8 cellular contexts compared by ENCODE assay signal in genomic region chr1:112713466-112714312, GRCh38. TPM values are rescaled to one million over a fixed set of nuclear protein-coding genes. Genes with fewer than 3 reads are reported as not detected.
A peak's percentile ranks its signal among the peaks of the same experiment; 100 is the strongest.
DNase-seq lines count a peak whose midpoint lies in the region; ATAC-seq and TF ChIP-seq lines count a peak whose summit lies in the region.

No MANE protein-coding gene starts in this region.

- H3K4me1 ChIP-seq in thymus (ENCODE audit: control insufficient read depth, insufficient read depth, low read length) = peaks cover 7% of the 10 kb centered on the region

- no peaks in the 10 kb centered on the region for H3K27me3 Mint-ChIP-seq in activated B cell treated with CpG ODN at 0.5 μM for 24 hours

- H3K27me3 ChIP-seq in kidney epithelial cell (ENCODE audit: control insufficient read depth, insufficient read depth, low read length) (no peaks in the 10 kb centered on the region), thymus (ENCODE audit: control insufficient read depth, insufficient read depth) (peaks cover 45% of the 10 kb centered on the region)

- TF ChIP-seq CTCF in GM10248 (IDR thresholded peaks at IDR 0.05; ENCODE audit: control extremely low read depth, extremely low read depth, low read depth, missing control alignments) (no peak), activated B cell treated with CpG ODN at 0.5 μM for 24 hours (IDR thresholded peaks at IDR 0.05) (no peak), kidney epithelial cell (IDR thresholded peaks at IDR 0.05; ENCODE audit: insufficient read depth, low read length, poor library complexity, severe bottlenecking) (no peak)

- no peak overlapping the region for H3K27ac ChIP-seq in thymus (ENCODE audit: low read depth)

- intact Hi-C loops in activated B cell treated with CpG ODN at 0.5 μM for 24 hours (cut with micrococcal nuclease) = loop anchor here (10.0 kb wide), 1 partner anchor 1211 kb away; the partner anchor contains the start of gene HIPK1

- ATAC-seq in HG02870 (IDR thresholded peaks at IDR 0.05; ENCODE audit: unreplicated experiment) (peak; percentile 28), activated B cell treated with CpG ODN at 0.5 μM for 24 hours (ENCODE audit: low read depth) (peak; percentile 18), HG02763 (IDR thresholded peaks at IDR 0.05; ENCODE audit: unreplicated experiment) (no peak), HG03521 (IDR thresholded peaks at IDR 0.05; ENCODE audit: unreplicated experiment) (no peak)

- CTCF ChIA-PET in GM10248 (lab: Yijun Ruan, JAX) (interaction anchor here (0.9 to 12.2 kb wide), 8 partner anchors 9 to 355 kb away, joined by 3 to 410 read pairs (median 6); partner anchors contain the start of gene MOV10), activated B cell treated with CpG ODN at 0.5 μM for 24 hours (lab: Charles Lee) (interaction anchor here (1.0 to 3.2 kb wide), 3 partner anchors 9 to 359 kb away, joined by 5 to 20 read pairs (median 8); partner anchors contain the start of gene LRIG2)

- no peaks in the 10 kb centered on the region for H3K9me3 Mint-ChIP-seq in activated B cell treated with CpG ODN at 0.5 μM for 24 hours

- DNase-seq in GM10248 (ENCODE audit: extremely low spot score) (peak; percentile 62), activated B cell treated with CpG ODN at 0.5 μM for 24 hours (no peak), kidney epithelial cell (ENCODE audit: low read depth) (no peak), A172 (ENCODE audit: low spot score) (no peak)

- H3K4me1 Mint-ChIP-seq in activated B cell treated with CpG ODN at 0.5 μM for 24 hours = peaks cover 37% of the 10 kb centered on the region

- H3K4me3 Mint-ChIP-seq in activated B cell treated with CpG ODN at 0.5 μM for 24 hours = peak overlapping the region; percentile 84

- H3K36me3 ChIP-seq in kidney epithelial cell (ENCODE audit: control insufficient read depth, insufficient read depth, low read length) = no peaks in the 10 kb centered on the region
- no peaks in the 10 kb centered on the region for H3K36me3 ChIP-seq in thymus (ENCODE audit: control insufficient read depth, insufficient read depth)

- peak overlapping the region; percentile 61 for H3K27ac Mint-ChIP-seq in activated B cell treated with CpG ODN at 0.5 μM for 24 hours

- no peaks in the 10 kb centered on the region for H3K36me3 Mint-ChIP-seq in activated B cell treated with CpG ODN at 0.5 μM for 24 hours (ENCODE audit: low read depth)

- H3K4me3 ChIP-seq in kidney epithelial cell (ENCODE audit: low read depth, low read length) (peak overlapping the region; percentile 52), thymus (ENCODE audit: low read length) (peak overlapping the region; percentile 43)

- WGBS in thymus = 47% methylated on average over 14 of the region's 14 CpGs

- POLR2A ChIA-PET in GM10248 (lab: Yijun Ruan, JAX) (interaction anchor here (1.0 kb wide), 1 partner anchor 319 kb away, joined by 4 read pairs; no protein-coding TSS in a partner anchor), activated B cell treated with CpG ODN at 0.5 μM for 24 hours (lab: Charles Lee) (interaction anchor here (0.6 to 3.6 kb wide), 7 partner anchors 9 to 359 kb away, joined by 3 to 31 read pairs (median 7); partner anchors contain the start of genes CAPZA1, LRIG2, SLC16A1 and ST7L)

- H3K9me3 ChIP-seq in thymus (ENCODE audit: control insufficient read depth) = no peaks in the 10 kb centered on the region

RNA-seq across cellular contexts. Expression of gene PPM1J, which starts 1.4 kb away (rescaled TPM):
- 0.46 and 0.75 TPM in 2 replicates for total RNA-seq in activated B cell treated with CpG ODN at 0.5 μM for 24 hours
- total RNA-seq in kidney epithelial cell = 2.1 and 2.3 TPM in 2 replicates
- 8.4 TPM for polyA plus RNA-seq in thymus
- 0.36 and 0.53 TPM in 2 replicates for total RNA-seq in A172 (2014; rRNA removed; shearing (Covaris generic))

RNA-seq across cellular contexts. Expression of gene RHOC, which starts 6.8 kb away (rescaled TPM):
- total RNA-seq in activated B cell treated with CpG ODN at 0.5 μM for 24 hours (11.5 and 13.5 TPM in 2 replicates), kidney epithelial cell (634 and 639 TPM in 2 replicates)
- polyA plus RNA-seq in thymus = 227 TPM
- total RNA-seq in A172 (2014; rRNA removed; shearing (Covaris generic)) = 454 and 553 TPM in 2 replicates

RNA-seq across cellular contexts. Expression of gene MOV10, which starts 39.2 kb away (rescaled TPM):
- total RNA-seq in activated B cell treated with CpG ODN at 0.5 μM for 24 hours = 33.3 and 36.4 TPM in 2 replicates
- total RNA-seq in kidney epithelial cell = 46.7 and 57.0 TPM in 2 replicates
- polyA plus RNA-seq in thymus = 62.9 TPM
- 42.4 and 47.3 TPM in 2 replicates for total RNA-seq in A172 (2014; rRNA removed; shearing (Covaris generic))

Comparison
In these comparisons a context has a peak if more than half of its experiments do, and no peak if none do; other contexts are left out.
1. ATAC-seq: peak in HG02870 (single experiment) and activated B cell treated with CpG ODN at 0.5 μM for 24 hours (single experiment); none in HG02763 (single experiment) and HG03521 (single experiment).
2. RNA of gene RHOC, which starts 6.8 kb away (total RNA-seq): 634 to 639 TPM in kidney epithelial cell and 454 to 553 TPM in A172; 11.5 to 13.5 TPM in activated B cell treated with CpG ODN at 0.5 μM for 24 hours; every median in the first group is over 10 times any median in the second.